Comparison of ENCODE assay signal across 7 cellular contexts in genomic region chrX:21355831-21356230, GRCh38. TPM values are rescaled to one million over a fixed set of nuclear protein-coding genes. Genes with fewer than 3 reads are reported as not detected.
"Had no signal": no experiment of that assay in that cellular context is flagged by ENCODE, and none has a peak within 500 bp of the region (broad histone marks: within the 10 kb centered on the region; RNA-seq: fewer than 3 reads in every experiment).

No MANE protein-coding gene starts in this region.

- DNase-seq: H9, HCEC 1CT, IMR-90, KG1 had no signal

- ATAC-seq: GM23338, K562 had no signal

RNA-seq across cellular contexts. Expression of gene CNKSR2, which starts 18.4 kb away (rescaled TPM):
- total RNA-seq: HT-29, K562 had no signal
